Comparison of ENCODE assay signal across 8 cellular contexts in genomic region chrX:81202413-81202794, GRCh38. TPM values are rescaled to one million over a fixed set of nuclear protein-coding genes. Genes with fewer than 3 reads are reported as not detected.
DNase-seq lines count a peak whose midpoint lies in the region; ATAC-seq, FAIRE-seq and TF ChIP-seq lines count a peak whose summit lies in the region.

No MANE protein-coding gene starts in this region.

- CTCF ChIA-PET in H1 (lab: Charles Lee; ENCODE audit: partially characterized antibody): interaction anchor here (0.7 to 1.4 kb wide), 6 partner anchors 9 to 1200 kb away, joined by 3 to 6 read pairs (median 4); no protein-coding TSS in a partner anchor

- no peaks in the 10 kb centered on the region for H3K27me3 ChIP-seq in H1 (replicated peaks in 1 of 4; ENCODE audit: control insufficient read depth in 3 of 4, extremely low read depth in 1 of 4, insufficient read depth in 3 of 4, low read length in 3 of 4)

- no peak for DNase-seq in GM12891 (ENCODE audit: insufficient read length, low spot score)
- DNase-seq in OCI-M1 (lab: John Stamatoyannopoulos, UW): peak; percentile 58
- no peak for DNase-seq in H1 (ENCODE audit: low read depth in 1 of 2, low spot score in 2 of 2)
- peak; percentile 35 for DNase-seq in myocyte (ENCODE audit: low read depth)
- no peak for DNase-seq in DMS153 (lab: John Stamatoyannopoulos, UW)
- no peak for DNase-seq in NCI-H2196 treated with DMSO at 0.1 percent for 48 hours (lab: John Stamatoyannopoulos, UW; ENCODE audit: unreplicated experiment)
- DNase-seq in MV-4-11 (lab: John Stamatoyannopoulos, UW): no peak

- no peak overlapping the region for H3K23ac ChIP-seq in H1 (ENCODE audit: insufficient read length)

- no peaks in the 10 kb centered on the region for H3K36me3 ChIP-seq in H1 (ENCODE audit: control insufficient read depth in 2 of 4, insufficient read depth in 4 of 4, low read length in 3 of 4)

- H3K18ac ChIP-seq in H1 (ENCODE audit: extremely low read depth, low read length): peak overlapping the region; percentile 71; the same call in 1 of the 2 replicates

- no peak overlapping the region for H4K8ac ChIP-seq in H1 (ENCODE audit: extremely low read depth, insufficient read depth, low read length)

- H2AFZ ChIP-seq in H1 (ENCODE audit: low read length): 0 out of 2 replicates have a peak overlapping the region, but pooled peaks have one; percentile 76

- ATAC-seq in HG03354 (IDR thresholded peaks at IDR 0.05; ENCODE audit: poor library complexity, severe bottlenecking, unreplicated experiment): no peak

- H3K79me2 ChIP-seq in H1 (ENCODE audit: control insufficient read depth in 1 of 2, insufficient read depth in 2 of 2, low read length in 2 of 2): peaks cover 0 to 49% of the 10 kb centered on the region in 2 experiments; a peak in 2 of 4 replicates

- H3K4me3 ChIP-seq in H1 (ENCODE audit: extremely low read depth in 1 of 4, insufficient read depth in 2 of 4, low read depth in 3 of 4, low read length in 4 of 4): peak overlapping the region; percentile 81 to 95 (median 88)

- H2BK5ac ChIP-seq in H1 (ENCODE audit: low read depth, low read length): no peak overlapping the region; the same call in 1 of the 2 replicates

- TF ChIP-seq POLR2A in GM12891 (IDR thresholded peaks at IDR 0.05; ENCODE audit: low read depth, low read length): peak; percentile 2; the same call in 1 of the 2 replicates
- TF ChIP-seq POLR2A in H1 (IDR thresholded peaks at IDR 0.05; ENCODE audit: control extremely low read depth in 1 of 2, low read depth in 2 of 2, low read length in 2 of 2): no peak

- no peak overlapping the region for H2BK120ac ChIP-seq in H1 (replicated peaks; ENCODE audit: low read depth, low read length)

- peak overlapping the region; percentile 59 to 97 (median 72) for H3K9ac ChIP-seq in H1 (replicated peaks in 1 of 4; ENCODE audit: extremely low read depth in 1 of 4, low read depth in 3 of 4, low read length in 3 of 4)

- no peak overlapping the region for H2BK20ac ChIP-seq in H1 (ENCODE audit: low read length)

- peak overlapping the region; percentile 69 to 77 for H3K4me2 ChIP-seq in H1 (ENCODE audit: insufficient read depth in 1 of 2, low read depth in 2 of 2, low read length in 2 of 2)

- POLR2A ChIA-PET in H1 (lab: Charles Lee; ENCODE audit: partially characterized antibody): interaction anchor here (0.5 to 1.9 kb wide), 8 partner anchors 19 to 322 kb away, joined by 3 to 4 read pairs (median 3); no protein-coding TSS in a partner anchor

- 9% methylated on average over 1 of the region's 8 CpGs; no CpG with 5 or more reads in 1 of the 2 experiments for WGBS in H1 (ENCODE audit: extremely low coverage in 1 of 2, insufficient coverage in 1 of 2, insufficient read length in 1 of 2, insufficient replicate concordance in 2 of 2, low coverage in 1 of 2, low lambda C conversion rate in 2 of 2, missing lambda C conversion rate in 1 of 2), 2 experiments

- no peak overlapping the region; the same call in 1 of the 2 replicates for H2BK12ac ChIP-seq in H1 (ENCODE audit: low read depth, low read length)

- no peak for TF ChIP-seq EP300 in H1 (IDR thresholded peaks at IDR 0.05; ENCODE audit: borderline replicate concordance in 1 of 2, low read depth in 2 of 2, low read length in 2 of 2)

- no peak overlapping the region for H2BK15ac ChIP-seq in H1 (ENCODE audit: low read length)

- peak overlapping the region; percentile 77 for H3K27ac ChIP-seq in H1 (ENCODE audit: low read depth, low read length)

- H3K14ac ChIP-seq in H1 (ENCODE audit: insufficient read length): no peak overlapping the region

- H3K79me1 ChIP-seq in H1 (ENCODE audit: low read depth, low read length): no peaks in the 10 kb centered on the region

- H3K9me3 ChIP-seq in H1 (ENCODE audit: insufficient read depth in 2 of 2, low read depth in 1 of 2, low read length in 1 of 2): no peaks in the 10 kb centered on the region

- H4K91ac ChIP-seq in H1 (replicated peaks; ENCODE audit: insufficient read length, low read length): no peak overlapping the region

- peaks cover 3% of the 10 kb centered on the region; the same call in 1 of the 2 replicates for H3K23me2 ChIP-seq in H1 (ENCODE audit: low read depth, low read length)

- no peak for TF ChIP-seq RAD21 in H1 (IDR thresholded peaks at IDR 0.05 in 1 of 2, conservative IDR thresholded peaks at IDR 0.05 in 1 of 2; ENCODE audit: low read depth in 2 of 2, low read length in 2 of 2)

- H3K4me1 ChIP-seq in H1 (replicated peaks in 1 of 4; ENCODE audit: control insufficient read depth in 3 of 4, insufficient read depth in 4 of 4, low read length in 3 of 4): no peaks in the 10 kb centered on the region

- no peak for TF ChIP-seq CTCF in H1 (IDR thresholded peaks at IDR 0.05; ENCODE audit: control extremely low read depth in 1 of 3, insufficient read depth in 1 of 3, low read depth in 1 of 3, low read length in 3 of 3)

- no peak overlapping the region for H4K5ac ChIP-seq in H1 (ENCODE audit: insufficient read length, low read depth, low read length)

- peak; percentile 56 for FAIRE-seq in GM12891 (lab: Jason Lieb, UNC)
- no peak for FAIRE-seq in H1 (lab: Jason Lieb, UNC)

- no peaks in the 10 kb centered on the region for H4K20me1 ChIP-seq in H1 (replicated peaks in 1 of 2; ENCODE audit: control insufficient read depth in 1 of 2, insufficient read depth in 2 of 2, low read length in 2 of 2)

- H3K56ac ChIP-seq in H1 (replicated peaks; ENCODE audit: insufficient read length, low read depth, low read length): no peak overlapping the region

- no peak overlapping the region for H2AK5ac ChIP-seq in H1 (ENCODE audit: low read depth, low read length)

- H3K4ac ChIP-seq in H1 (replicated peaks; ENCODE audit: insufficient read length, low read depth, low read length): no peak overlapping the region

TF ChIP-seq in GM12891, 5 proteins besides CTCF, POLR2A, EP300 and RAD21:
- no peak for TF ChIP-seq POLR2AphosphoS5 (IDR thresholded peaks at IDR 0.05; ENCODE audit: low read depth, low read length)
- TF ChIP-seq TAF1 (IDR thresholded peaks at IDR 0.05; ENCODE audit: low read depth, low read length): no peak
- TF ChIP-seq SPI1 (IDR thresholded peaks at IDR 0.05; ENCODE audit: low read depth, low read length): no peak
- no peak for TF ChIP-seq PAX5 (IDR thresholded peaks at IDR 0.05; ENCODE audit: insufficient read depth, low read length, severe bottlenecking)
- TF ChIP-seq POU2F2 (IDR thresholded peaks at IDR 0.05; ENCODE audit: low read depth, low read length): no peak

TF ChIP-seq in H1, 55 proteins besides CTCF, POLR2A, EP300 and RAD21:
- TF ChIP-seq TCF12 (IDR thresholded peaks at IDR 0.05; ENCODE audit: low read depth, low read length): no peak
- TF ChIP-seq TEAD4 (IDR thresholded peaks at IDR 0.05; ENCODE audit: low read depth, low read length): no peak
- no peak for TF ChIP-seq CEBPB (IDR thresholded peaks at IDR 0.05; ENCODE audit: low read depth, low read length)
- no peak for TF ChIP-seq ATF2 (IDR thresholded peaks at IDR 0.05; ENCODE audit: low read length)

RNA-seq across cellular contexts. Expression of gene SH3BGRL, which starts 0.5 kb away (rescaled TPM):
- 114 TPM for polyA plus RNA-seq in GM12891 (2012; ENCODE audit: low read depth, missing spikeins)
- total RNA-seq in H1 (2021; fragmentation: NEBNext Ultra II Directional; extraction: Animal tissue kit (Norgen Biotek cat#: 25700)): 48.0 and 49.6 TPM in 2 replicates
- 17.7 and 36.3 TPM in 2 replicates for polyA plus RNA-seq in H1 (2011; rRNA removed)
- 33.4 TPM for polyA plus RNA-seq in H1 (2011; cell fraction: cytosol; rRNA removed)
- 9.3 TPM for polyA plus RNA-seq in H1 (2011; cell fraction: nucleus; rRNA removed)
- polyA plus RNA-seq in H1 (2012, experiment 1 of 2): 30.3 to 46.5 TPM (median 31.6 TPM) in 4 replicates
- 7.3 TPM for polyA plus RNA-seq in H1 (2012, experiment 2 of 2)
- polyA plus RNA-seq in H1 (2013, experiment 1 of 2): 44.1 TPM
- 43.1 TPM for polyA plus RNA-seq in H1 (2013, experiment 2 of 2)
- 14.4 and 25.2 TPM in 2 replicates for polyA minus RNA-seq in H1 (2011; rRNA and poly(A)+ RNA removed)
- 11.3 TPM for polyA minus RNA-seq in H1 (2011; cell fraction: cytosol; rRNA and poly(A)+ RNA removed)
- 28.5 TPM for polyA minus RNA-seq in H1 (2011; cell fraction: nucleus; rRNA and poly(A)+ RNA removed)
- 80.6 and 88.1 TPM in 2 replicates for total RNA-seq in myocyte
- polyA plus RNA-seq in myocyte (2012): 74.9 TPM

RNA-seq across cellular contexts. Expression of gene HMGN5, which starts 0.7 kb away (rescaled TPM):
- 17.5 TPM for polyA plus RNA-seq in GM12891 (2012; ENCODE audit: low read depth, missing spikeins)
- total RNA-seq in H1 (2021; fragmentation: NEBNext Ultra II Directional; extraction: Animal tissue kit (Norgen Biotek cat#: 25700)): 20.4 and 23.9 TPM in 2 replicates
- 3.3 and 6.0 TPM in 2 replicates for polyA plus RNA-seq in H1 (2011; rRNA removed)
- polyA plus RNA-seq in H1 (2011; cell fraction: cytosol; rRNA removed): 19.3 TPM
- polyA plus RNA-seq in H1 (2011; cell fraction: nucleus; rRNA removed): 2.0 TPM
- 32.7 to 49.0 TPM (median 36.8 TPM) in 4 replicates for polyA plus RNA-seq in H1 (2012, experiment 1 of 2)
- polyA plus RNA-seq in H1 (2012, experiment 2 of 2): 4.0 TPM
- 94.1 TPM for polyA plus RNA-seq in H1 (2013, experiment 1 of 2)
- polyA plus RNA-seq in H1 (2013, experiment 2 of 2): 99.6 TPM
- polyA minus RNA-seq in H1 (2011; rRNA and poly(A)+ RNA removed): 3.9 and 4.7 TPM in 2 replicates
- polyA minus RNA-seq in H1 (2011; cell fraction: cytosol; rRNA and poly(A)+ RNA removed): 3.1 TPM
- polyA minus RNA-seq in H1 (2011; cell fraction: nucleus; rRNA and poly(A)+ RNA removed): 4.5 TPM
- total RNA-seq in myocyte: 0.42 and 2.4 TPM in 2 replicates
- polyA plus RNA-seq in myocyte (2012): 4.4 TPM

Comparison
In these comparisons a context has a peak if more than half of its experiments do, and no peak if none do; other contexts are left out.
1. DNase-seq: peak in OCI-M1 (single experiment) and myocyte (single experiment); none in GM12891 (single experiment), H1 (0 of 2), DMS153 (single experiment), NCI-H2196 treated with DMSO at 0.1 percent for 48 hours (single experiment) and MV-4-11 (single experiment).